11 cellular contexts compared by ENCODE assay signal in genomic region chr11:68371176-68372041, GRCh38. TPM values are rescaled to one million over a fixed set of nuclear protein-coding genes. Genes with fewer than 3 reads are reported as not detected.
DNase-seq lines count a peak whose midpoint lies in the region; ATAC-seq and TF ChIP-seq lines count a peak whose summit lies in the region.
"Had no signal": no experiment of that assay in that cellular context is flagged by ENCODE, and none has a peak within 500 bp of the region (broad histone marks: within the 10 kb centered on the region; RNA-seq: fewer than 3 reads in every experiment).

No MANE protein-coding gene starts in this region.

- H3K9me3 ChIP-seq in mesenchymal stem cell (ENCODE audit: control insufficient read depth, low read length), result no peaks in the 10 kb centered on the region
- no peaks in the 10 kb centered on the region for H3K9me3 ChIP-seq in upper lobe of left lung
- no peaks in the 10 kb centered on the region for H3K9me3 ChIP-seq in ovary

- TF ChIP-seq POLR2A in upper lobe of left lung (IDR thresholded peaks at IDR 0.05) (no peak), ovary (IDR thresholded peaks at IDR 0.05) (no peak)

- H3K4me1 Mint-ChIP-seq in brain (peaks cover 65% of the 10 kb centered on the region), immature natural killer cell (no peaks in the 10 kb centered on the region)
- H3K4me1 Mint-ChIP-seq in naive thymus-derived CD8-positive, alpha-beta T cell, result peaks cover 0 to 37% (median 5%) of the 10 kb centered on the region in 4 donors

- H3K79me1 ChIP-seq in mesenchymal stem cell (replicated peaks; ENCODE audit: low read length, poor library complexity, severe bottlenecking), result peaks cover 9% of the 10 kb centered on the region

- no peak overlapping the region for H2BK5ac ChIP-seq in mesenchymal stem cell (ENCODE audit: low read depth, low read length, poor library complexity, severe bottlenecking)

- H3K36me3 Mint-ChIP-seq in brain, result peaks cover 42% of the 10 kb centered on the region
- no peaks in the 10 kb centered on the region for H3K36me3 Mint-ChIP-seq in immature natural killer cell
- peaks cover 0 to 7% (median 2%) of the 10 kb centered on the region in 3 donors for H3K36me3 Mint-ChIP-seq in naive thymus-derived CD8-positive, alpha-beta T cell

- H3K23ac ChIP-seq in mesenchymal stem cell (ENCODE audit: low read length in 2 of 2), result no peak overlapping the region

- H3K4me3 Mint-ChIP-seq in brain, result peak overlapping the region in 1 of 5 experiments; percentile 6
- no peak overlapping the region for H3K4me3 Mint-ChIP-seq in immature natural killer cell
- peak overlapping the region in 1 of 10 donors; percentile 43 for H3K4me3 Mint-ChIP-seq in naive thymus-derived CD8-positive, alpha-beta T cell

- TF ChIP-seq EP300 in upper lobe of left lung (IDR thresholded peaks at IDR 0.05) (no peak), ovary (IDR thresholded peaks at IDR 0.05) (no peak)

- H3K27me3 ChIP-seq in mesenchymal stem cell (ENCODE audit: control insufficient read depth in 1 of 2, insufficient read depth in 1 of 2, low read length in 2 of 2), result no peaks in the 10 kb centered on the region
- H3K27me3 ChIP-seq in upper lobe of left lung, result no peaks in the 10 kb centered on the region
- no peaks in the 10 kb centered on the region for H3K27me3 ChIP-seq in ovary

- H3K27ac Mint-ChIP-seq in brain (peak overlapping the region; percentile 86 to 99 (median 90)), immature natural killer cell (peak overlapping the region in 2 of 6 donors; percentile 27 to 53)
- no peak overlapping the region for H3K27ac Mint-ChIP-seq in naive thymus-derived CD8-positive, alpha-beta T cell

- WGBS in mesenchymal stem cell, result 91% methylated on average over 35 of the region's 35 CpGs
- 89 to 91% methylated on average over 28 to 35 of the region's 35 CpGs for WGBS in upper lobe of left lung, 2 donors
- WGBS in ovary, 3 donors, result 92 to 94% (median 94%) methylated on average over 35 of the region's 35 CpGs

- no peak overlapping the region for H2BK15ac ChIP-seq in mesenchymal stem cell (ENCODE audit: low read depth, poor library complexity, severe bottlenecking)

- H3K27me3 Mint-ChIP-seq in brain (no peaks in the 10 kb centered on the region), immature natural killer cell (ENCODE audit: low read depth in 3 of 3) (peaks cover 1 to 11% (median 6%) of the 10 kb centered on the region in 3 donors)
- peaks cover 0 to 2% (median 0%) of the 10 kb centered on the region in 5 donors for H3K27me3 Mint-ChIP-seq in naive thymus-derived CD8-positive, alpha-beta T cell

- POLR2A ChIA-PET in naive thymus-derived CD8-positive, alpha-beta T cell (lab: Charles Lee), result no interaction called here

- H3K4ac ChIP-seq in mesenchymal stem cell (ENCODE audit: low read depth in 1 of 2, low read length in 2 of 2), result no peak overlapping the region

- peak overlapping the region; percentile 13 for H4K8ac ChIP-seq in mesenchymal stem cell (ENCODE audit: low read length)

- H3K9me3 Mint-ChIP-seq in brain (no peaks in the 10 kb centered on the region), immature natural killer cell (no peaks in the 10 kb centered on the region)
- H3K9me3 Mint-ChIP-seq in naive thymus-derived CD8-positive, alpha-beta T cell, result no peaks in the 10 kb centered on the region

- H3K4me1 ChIP-seq in mesenchymal stem cell (ENCODE audit: control insufficient read depth, insufficient read depth, low read depth, low read length), result peaks cover 47% of the 10 kb centered on the region
- H3K4me1 ChIP-seq in upper lobe of left lung, result peaks cover 41 to 57% (median 47%) of the 10 kb centered on the region in 4 donors
- H3K4me1 ChIP-seq in ovary (ENCODE audit: insufficient read depth), result peaks cover 18% of the 10 kb centered on the region

- H2BK120ac ChIP-seq in mesenchymal stem cell (ENCODE audit: low read depth, low read length), result no peak overlapping the region

- peak overlapping the region in 1 of 2 experiments; percentile 34 for H3K18ac ChIP-seq in mesenchymal stem cell (ENCODE audit: low read depth in 1 of 2, low read length in 2 of 2)

- peak overlapping the region; percentile 7 for H3K9ac ChIP-seq in mesenchymal stem cell (ENCODE audit: low read length)

- TF ChIP-seq CTCF in brain (conservative IDR thresholded peaks at IDR 0.05), result no peak
- no peak for TF ChIP-seq CTCF in upper lobe of left lung (IDR thresholded peaks at IDR 0.05)
- TF ChIP-seq CTCF in ovary (IDR thresholded peaks at IDR 0.05), result no peak

- DNase-seq in DMS53 (lab: John Stamatoyannopoulos, UW) (peak; percentile 70), DMS53 treated with DMSO at 0.1 percent for 48 hours (lab: John Stamatoyannopoulos, UW; ENCODE audit: unreplicated experiment) (no peak), mesenchymal stem cell (peak; percentile 69), upper lobe of left lung (peak in 1 of 2 donors; percentile 84), ovary (no peak), immature natural killer cell (no peak)
- no peak for DNase-seq in naive thymus-derived CD8-positive, alpha-beta T cell
- DNase-seq: H7, NCI-H1105 treated with DMSO at 0.1 percent for 48 hours had no signal

- ATAC-seq in upper lobe of left lung (ENCODE audit: low FRiP score in 2 of 2), result no peak
- ATAC-seq in naive thymus-derived CD8-positive, alpha-beta T cell, result no peak

- H3K36me3 ChIP-seq in mesenchymal stem cell (ENCODE audit: control insufficient read depth in 1 of 2, insufficient read depth in 2 of 2, low read depth in 1 of 2, low read length in 2 of 2) (peaks cover 10 to 41% of the 10 kb centered on the region in 2 experiments), upper lobe of left lung (peaks cover 0 to 15% (median 6%) of the 10 kb centered on the region in 4 donors), ovary (no peaks in the 10 kb centered on the region)

- H3K4me2 ChIP-seq in mesenchymal stem cell (ENCODE audit: low read length, poor library complexity, severe bottlenecking), result no peak overlapping the region

- peak overlapping the region in 1 of 2 experiments; percentile 74 for H3K14ac ChIP-seq in mesenchymal stem cell (ENCODE audit: low read length in 2 of 2)

- peak overlapping the region in 1 of 2 experiments; percentile 58 for H2BK12ac ChIP-seq in mesenchymal stem cell (ENCODE audit: low read length in 2 of 2)

- no peak overlapping the region for H2AK5ac ChIP-seq in mesenchymal stem cell (ENCODE audit: low read length, severe bottlenecking)

- H4K91ac ChIP-seq in mesenchymal stem cell (ENCODE audit: low read length), result no peak overlapping the region

- intact Hi-C loops in ovary (cut with DNase I), result loop anchor here in 1 of 4 donors (10.0 kb wide), 1 partner anchor 57 kb away; the partner anchor contains the start of gene LRP5

- H3K27ac ChIP-seq in mesenchymal stem cell (ENCODE audit: low read length, poor library complexity, severe bottlenecking) (peak overlapping the region; percentile 53), upper lobe of left lung (peak overlapping the region; percentile 7 to 81 (median 50)), ovary (no peak overlapping the region)
- H3K27ac ChIP-seq: 22Rv1 had no signal

- no peak overlapping the region for H2AFZ ChIP-seq in mesenchymal stem cell (ENCODE audit: low read depth, low read length)

- H3K4me3 ChIP-seq in mesenchymal stem cell (ENCODE audit: insufficient read depth in 1 of 2, low read depth in 1 of 2, low read length in 2 of 2), result no peak overlapping the region
- H3K4me3 ChIP-seq in upper lobe of left lung, result no peak overlapping the region
- H3K4me3 ChIP-seq in ovary, result no peak overlapping the region

RNA-seq across cellular contexts. Expression of gene LRP5, which starts 59.0 kb away (rescaled TPM):
- polyA plus RNA-seq in brain (ENCODE audit: insufficient read depth, low read depth, low replicate concordance) (27.2 TPM), ovary (10 to 100 TPM in 1 of 2 donors, 1 to 10 TPM in 1; 3.1 to 47.2 TPM), immature natural killer cell (1 to 10 TPM in 1 of 3 donors, under 1 TPM in 2; 0.03 to 1.2 (median 0.66) TPM)
- 46.4 TPM for polyA plus RNA-seq in mesenchymal stem cell (2013, experiment 1 of 2)
- 41.4 TPM for polyA plus RNA-seq in mesenchymal stem cell (2013, experiment 2 of 2)
- total RNA-seq in upper lobe of left lung (10 to 100 TPM; 51.5 to 79.4 (median 67.6) TPM), ovary (10 to 100 TPM; 21.8 to 63.8 (median 52.9) TPM)
- total RNA-seq in naive thymus-derived CD8-positive, alpha-beta T cell, result 1 to 10 TPM; 3.0 to 3.6 TPM
- polyA plus RNA-seq in naive thymus-derived CD8-positive, alpha-beta T cell, result 1 to 10 TPM in 2 of 3 donors, under 1 TPM in 1; 0.19 to 1.4 (median 1.4) TPM

Comparison
In these comparisons a context has a peak if more than half of its experiments do, and no peak if none do; other contexts are left out.
1. DNase-seq: peak in DMS53 (single experiment) and mesenchymal stem cell (single experiment); none in DMS53 treated with DMSO at 0.1 percent for 48 hours (single experiment), ovary (0 of 5), immature natural killer cell (0 of 3) and naive thymus-derived CD8-positive, alpha-beta T cell (0 of 10).
2. H3K27ac Mint-ChIP-seq: peak in brain (5 of 5); none in naive thymus-derived CD8-positive, alpha-beta T cell (0 of 10).
3. H3K27ac ChIP-seq: peak in mesenchymal stem cell (single experiment) and upper lobe of left lung (4 of 4); none in ovary (0 of 2).